ENCODE assay signal across 8 cellular contexts in the genomic region with DNA sequence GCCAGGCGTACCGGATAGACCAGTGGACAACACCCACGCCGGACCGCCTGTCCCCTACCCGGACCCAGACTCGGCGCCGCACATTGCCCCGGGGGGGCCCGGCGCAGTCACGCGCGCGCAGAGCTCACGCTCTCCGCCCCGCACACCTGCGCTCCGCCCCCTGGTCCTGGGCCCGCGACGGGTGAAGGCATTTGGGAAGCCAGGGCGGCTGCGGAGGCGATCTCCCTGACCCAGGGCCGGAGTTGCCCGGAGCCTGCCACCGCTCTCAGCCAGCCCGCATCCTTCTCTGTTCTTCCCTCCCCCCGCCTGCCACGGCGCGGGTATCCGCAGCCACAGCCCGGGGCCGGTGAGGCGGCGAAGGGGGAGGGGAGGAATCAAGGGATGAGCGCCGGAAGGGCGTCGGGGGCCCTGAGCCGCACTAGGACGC.
DNase-seq lines count a peak whose midpoint lies in the region.

No MANE protein-coding gene starts in this region.

- DNase-seq in HAP-1 (ENCODE audit: low spot score in 2 of 2) (peak in 1 of 2 experiments; percentile 64), NT2/D1 (ENCODE audit: low read depth, low spot score) (no peak), head of caudate nucleus (peak in 29 of 42 donors; percentile 13 to 68 (median 43)), medulla oblongata (ENCODE audit: extremely low spot score) (no peak), NCI-H1048 (lab: John Stamatoyannopoulos, UW) (no peak)
- DNase-seq in activated effector memory CD4-positive, alpha-beta T cell treated with Interleukin-2 at 50 U/mL for 16 hours = peak; percentile 48

- H3K4me1 ChIP-seq in ES-I3 (ENCODE audit: insufficient read depth, low read length) (peaks cover 3% of the 10 kb centered on the region; the same call in 1 of the 2 replicates), HAP-1 (peaks cover 13% of the 10 kb centered on the region), NT2/D1 (ENCODE audit: insufficient read depth, insufficient read length) (peaks cover 4% of the 10 kb centered on the region), rectal smooth muscle tissue (ENCODE audit: control insufficient read depth, insufficient read depth, low read length) (peaks cover 19% of the 10 kb centered on the region)

- H3K27me3 ChIP-seq in HAP-1 (ENCODE audit: low read depth) (no peaks in the 10 kb centered on the region), NT2/D1 (ENCODE audit: insufficient read depth, insufficient read length) (no peaks in the 10 kb centered on the region), rectal smooth muscle tissue (ENCODE audit: control insufficient read depth, insufficient read depth, low read length) (no peaks in the 10 kb centered on the region)

- in situ Hi-C loops in HAP-1 (cut with MboI; ENCODE audit: low sequenced_read_pairs) = no loop called here

- H3K36me3 ChIP-seq in ES-I3 (ENCODE audit: insufficient read depth, low read length) = peaks cover 4% of the 10 kb centered on the region; the same call in 1 of the 2 replicates
- H3K36me3 ChIP-seq in HAP-1 (replicated peaks) = peaks cover 7% of the 10 kb centered on the region
- H3K36me3 ChIP-seq in NT2/D1 (ENCODE audit: insufficient read depth, insufficient read length, low read length) = peaks cover 28% of the 10 kb centered on the region
- no peaks in the 10 kb centered on the region for H3K36me3 ChIP-seq in rectal smooth muscle tissue (ENCODE audit: control insufficient read depth, insufficient read depth, low read length)

- H3K9me3 ChIP-seq in ES-I3 (ENCODE audit: control insufficient read depth, insufficient read depth, low read length) (no peaks in the 10 kb centered on the region), HAP-1 (no peaks in the 10 kb centered on the region), NT2/D1 (ENCODE audit: insufficient read depth, low read length) (no peaks in the 10 kb centered on the region)

- intact Hi-C loops in head of caudate nucleus (cut with DNase I) = no loop called here

- H3K9ac ChIP-seq in ES-I3 (ENCODE audit: low read depth, low read length) (peak overlapping the region; percentile 97), NT2/D1 (ENCODE audit: insufficient read length, low read depth) (peak overlapping the region; percentile 96), rectal smooth muscle tissue (ENCODE audit: low read length) (no peak overlapping the region)

- H3K27ac ChIP-seq in rectal smooth muscle tissue (ENCODE audit: low read depth, low read length) = no peak overlapping the region

- H3K4me3 ChIP-seq in HAP-1 (peak overlapping the region; percentile 89), NT2/D1 (ENCODE audit: insufficient read length, low read depth) (peak overlapping the region; percentile 83), rectal smooth muscle tissue (ENCODE audit: low read length) (peak overlapping the region; percentile 99)

Comparison
In these comparisons a context has a peak if more than half of its experiments do, and no peak if none do; other contexts are left out.
1. DNase-seq: peak in activated effector memory CD4-positive, alpha-beta T cell treated with Interleukin-2 at 50 U/mL for 16 hours (single experiment) and head of caudate nucleus (29 of 42); none in NT2/D1 (single experiment), medulla oblongata (single experiment) and NCI-H1048 (single experiment).
2. Peak in every context shown above with its lines, with median percentiles within 50 percentile points of each other: H3K4me3 ChIP-seq.